Comparison of ENCODE assay signal across 8 cellular contexts in the genomic region with DNA sequence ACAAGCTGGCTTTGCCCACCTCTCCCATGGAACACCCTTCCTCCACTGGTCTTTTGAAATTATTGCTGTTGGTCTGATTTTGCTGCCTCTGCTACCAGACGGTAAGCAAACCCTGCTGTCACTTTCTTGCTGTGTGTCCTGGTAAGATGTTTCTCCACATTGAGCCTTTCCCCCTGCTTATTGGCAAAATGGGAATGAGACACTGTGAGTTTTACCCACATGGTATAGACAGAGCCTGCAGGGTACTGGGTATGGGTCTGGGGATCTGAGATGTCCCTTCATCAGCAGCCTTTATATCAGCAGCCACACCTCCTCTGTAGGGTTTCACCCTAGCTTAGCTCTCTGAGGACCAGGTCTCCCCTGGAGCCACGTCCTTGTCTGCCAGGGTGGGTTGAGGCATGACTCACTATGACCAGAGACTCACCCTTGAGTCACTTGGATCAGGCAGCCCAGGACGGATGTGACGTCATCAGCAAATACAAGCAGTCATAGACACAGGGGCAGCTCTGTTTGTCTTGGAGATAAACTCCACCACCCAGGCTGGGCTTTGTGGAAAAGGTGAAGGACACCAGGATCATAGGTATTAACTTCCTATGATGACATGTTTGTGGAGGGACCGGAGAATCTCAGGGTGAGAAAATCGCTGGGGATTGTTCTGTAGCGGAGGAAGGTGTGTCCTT. TPM values are rescaled to one million over a fixed set of nuclear protein-coding genes. Genes with fewer than 3 reads are reported as not detected.
DNase-seq lines count a peak whose midpoint lies in the region; ATAC-seq and TF ChIP-seq lines count a peak whose summit lies in the region.

No MANE protein-coding gene starts in this region.

- H3K27me3 ChIP-seq in lung (ENCODE audit: control insufficient read depth, insufficient read depth) = no peaks in the 10 kb centered on the region
- H3K27me3 ChIP-seq in ovary = no peaks in the 10 kb centered on the region

- TF ChIP-seq POLR2A in ovary (IDR thresholded peaks at IDR 0.05) = no peak

- H3K36me3 Mint-ChIP-seq in activated naive CD8-positive, alpha-beta T cell treated with anti-CD3 and anti-CD28 coated beads, Interleukin-2, amount 50 U/mL, for 24 hours (ENCODE audit: low read depth) = no peaks in the 10 kb centered on the region
- no peaks in the 10 kb centered on the region for H3K36me3 Mint-ChIP-seq in mesothelial cell of epicardium

- H3K9me3 Mint-ChIP-seq in activated naive CD8-positive, alpha-beta T cell treated with anti-CD3 and anti-CD28 coated beads, Interleukin-2, amount 50 U/mL, for 24 hours = no peaks in the 10 kb centered on the region
- H3K9me3 Mint-ChIP-seq in mesothelial cell of epicardium = peaks cover 5% of the 10 kb centered on the region

- no peak overlapping the region for H3K27ac Mint-ChIP-seq in activated naive CD8-positive, alpha-beta T cell treated with anti-CD3 and anti-CD28 coated beads, Interleukin-2, amount 50 U/mL, for 24 hours
- no peak overlapping the region for H3K27ac Mint-ChIP-seq in mesothelial cell of epicardium

- H3K27ac ChIP-seq in lung (ENCODE audit: low read depth in 1 of 2, low read length in 1 of 2) = no peak overlapping the region
- H3K27ac ChIP-seq in ovary = no peak overlapping the region

- WGBS in lung, 2 donors = 58 to 66% methylated on average over 7 of the region's 7 CpGs
- WGBS in ovary, 3 donors = 51 to 59% (median 54%) methylated on average over 7 of the region's 7 CpGs

- TF ChIP-seq CTCF in AG10803 (conservative IDR thresholded peaks at IDR 0.05; ENCODE audit: low read length) = no peak
- TF ChIP-seq CTCF in lung (IDR thresholded peaks at IDR 0.05; ENCODE audit: control extremely low read depth, extremely low read depth) = no peak
- no peak for TF ChIP-seq CTCF in ovary (IDR thresholded peaks at IDR 0.05)
- TF ChIP-seq CTCF in mesothelial cell of epicardium (IDR thresholded peaks at IDR 0.05; ENCODE audit: unreplicated experiment) = no peak
- TF ChIP-seq CTCF in GM10248 (IDR thresholded peaks at IDR 0.05; ENCODE audit: control extremely low read depth, extremely low read depth, low read depth, missing control alignments) = no peak

- CTCF ChIA-PET in GM10248 (lab: Yijun Ruan, JAX) = interaction anchor here (1.1 to 22.5 kb wide), 5 partner anchors 8 to 420 kb away, joined by 3 to 358 read pairs (median 22); partner anchors contain the start of gene BAIAP2L1

- H3K4me3 ChIP-seq in AG10803 (ENCODE audit: low read length) = no peak overlapping the region
- H3K4me3 ChIP-seq in lung = no peak overlapping the region
- H3K4me3 ChIP-seq in ovary = no peak overlapping the region

- peaks cover 9% of the 10 kb centered on the region for H3K4me1 Mint-ChIP-seq in activated naive CD8-positive, alpha-beta T cell treated with anti-CD3 and anti-CD28 coated beads, Interleukin-2, amount 50 U/mL, for 24 hours
- peaks cover 4% of the 10 kb centered on the region for H3K4me1 Mint-ChIP-seq in mesothelial cell of epicardium

- intact Hi-C loops in ovary (cut with DNase I) = no loop called here

- peaks cover 19% of the 10 kb centered on the region for H3K27me3 Mint-ChIP-seq in activated naive CD8-positive, alpha-beta T cell treated with anti-CD3 and anti-CD28 coated beads, Interleukin-2, amount 50 U/mL, for 24 hours
- no peaks in the 10 kb centered on the region for H3K27me3 Mint-ChIP-seq in mesothelial cell of epicardium (ENCODE audit: low read depth)

- POLR2A ChIA-PET in GM10248 (lab: Yijun Ruan, JAX) = no interaction called here

- H3K4me1 ChIP-seq in lung (ENCODE audit: control insufficient read depth in 2 of 2, insufficient read depth in 2 of 2, low read length in 2 of 2) (peaks cover 0 to 3% of the 10 kb centered on the region in 2 donors), ovary (ENCODE audit: insufficient read depth) (no peaks in the 10 kb centered on the region)

- no peaks in the 10 kb centered on the region for H3K36me3 ChIP-seq in lung (ENCODE audit: control insufficient read depth in 2 of 2, insufficient read depth in 2 of 2, low read length in 2 of 2)
- H3K36me3 ChIP-seq in ovary = no peaks in the 10 kb centered on the region

- H3K4me3 Mint-ChIP-seq in activated naive CD8-positive, alpha-beta T cell treated with anti-CD3 and anti-CD28 coated beads, Interleukin-2, amount 50 U/mL, for 24 hours = no peak overlapping the region
- H3K4me3 Mint-ChIP-seq in mesothelial cell of epicardium = no peak overlapping the region

- no peaks in the 10 kb centered on the region for H3K9me3 ChIP-seq in lung (ENCODE audit: control insufficient read depth in 2 of 2, insufficient read depth in 1 of 2, low read length in 1 of 2)
- H3K9me3 ChIP-seq in ovary = no peaks in the 10 kb centered on the region

- no peak for TF ChIP-seq EP300 in ovary (IDR thresholded peaks at IDR 0.05)

- ATAC-seq in activated naive CD8-positive, alpha-beta T cell treated with anti-CD3 and anti-CD28 coated beads, Interleukin-2, amount 50 U/mL, for 24 hours = peak; percentile 87
- peak; percentile 73 for ATAC-seq in lung (ENCODE audit: insufficient read depth, low FRiP score)

- DNase-seq in AG10803 (ENCODE audit: low read depth) (peak; percentile 92), HT-29 (ENCODE audit: low spot score) (peak; percentile 99), lung (ENCODE audit: low spot score) (peak; percentile 57), ovary (no peak), mesothelial cell of epicardium (ENCODE audit: low spot score in 2 of 2, unreplicated experiment in 2 of 2) (no peak), GM10248 (ENCODE audit: extremely low spot score) (no peak), NCI-H1092 treated with DMSO at 0.1 percent for 48 hours (lab: John Stamatoyannopoulos, UW) (no peak)
- DNase-seq in activated naive CD8-positive, alpha-beta T cell treated with anti-CD3 and anti-CD28 coated beads, Interleukin-2, amount 50 U/mL, for 24 hours = peak; percentile 37

RNA-seq across cellular contexts. Expression of gene BAIAP2L1, which starts 17.9 kb away (rescaled TPM):
- 46.2 and 48.0 TPM in 2 replicates for total RNA-seq in HT-29 (2014; rRNA removed; shearing (Covaris generic))
- total RNA-seq in lung (10 to 100 TPM; 24.7 to 29.2 TPM), ovary (1 to 10 TPM in 6 of 7 donors, under 1 TPM in 1; 0.73 to 7.9 (median 1.9) TPM), mesothelial cell of epicardium (27.2 to 31.0 TPM (median 30.0 TPM) in 3 replicates)
- polyA plus RNA-seq in lung (10 to 100 TPM; 12.5 to 15.1 TPM), ovary (1 to 10 TPM; 1.3 to 7.1 TPM)

Comparison
In these comparisons a context has a peak if more than half of its experiments do, and no peak if none do; other contexts are left out.
1. DNase-seq: peak in AG10803 (single experiment), HT-29 (single experiment), activated naive CD8-positive, alpha-beta T cell treated with anti-CD3 and anti-CD28 coated beads, Interleukin-2, amount 50 U/mL, for 24 hours (single experiment) and lung (single experiment); none in ovary (0 of 5), mesothelial cell of epicardium (0 of 2), GM10248 (single experiment) and NCI-H1092 treated with DMSO at 0.1 percent for 48 hours (single experiment).